ENCODE assay signal across 1 cellular context in the genomic region with DNA sequence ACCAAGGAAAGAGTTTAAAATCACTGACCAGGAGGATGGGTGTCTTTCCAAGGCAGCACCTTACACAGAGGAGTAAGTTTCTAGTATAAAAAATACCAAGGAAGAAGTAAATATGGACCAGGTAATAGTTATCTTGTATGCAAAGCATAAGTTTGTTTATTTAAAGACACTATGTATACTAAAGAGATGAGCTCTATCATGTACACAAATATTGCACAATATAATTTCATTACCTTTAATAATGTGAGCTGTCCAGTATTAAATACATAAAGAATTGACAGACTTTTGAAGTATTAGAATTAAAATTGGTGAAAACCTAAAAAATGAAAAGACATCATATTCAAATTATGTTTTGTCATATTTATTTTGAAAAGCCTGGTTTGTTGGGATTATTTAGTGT.
TF ChIP-seq lines count a peak whose summit lies in the region.

No MANE protein-coding gene starts in this region.

TF ChIP-seq in GM23338, 12 proteins besides CTCF, POLR2A, EP300 and RAD21 (continued from another document):
- TF ChIP-seq, protein P1, sequence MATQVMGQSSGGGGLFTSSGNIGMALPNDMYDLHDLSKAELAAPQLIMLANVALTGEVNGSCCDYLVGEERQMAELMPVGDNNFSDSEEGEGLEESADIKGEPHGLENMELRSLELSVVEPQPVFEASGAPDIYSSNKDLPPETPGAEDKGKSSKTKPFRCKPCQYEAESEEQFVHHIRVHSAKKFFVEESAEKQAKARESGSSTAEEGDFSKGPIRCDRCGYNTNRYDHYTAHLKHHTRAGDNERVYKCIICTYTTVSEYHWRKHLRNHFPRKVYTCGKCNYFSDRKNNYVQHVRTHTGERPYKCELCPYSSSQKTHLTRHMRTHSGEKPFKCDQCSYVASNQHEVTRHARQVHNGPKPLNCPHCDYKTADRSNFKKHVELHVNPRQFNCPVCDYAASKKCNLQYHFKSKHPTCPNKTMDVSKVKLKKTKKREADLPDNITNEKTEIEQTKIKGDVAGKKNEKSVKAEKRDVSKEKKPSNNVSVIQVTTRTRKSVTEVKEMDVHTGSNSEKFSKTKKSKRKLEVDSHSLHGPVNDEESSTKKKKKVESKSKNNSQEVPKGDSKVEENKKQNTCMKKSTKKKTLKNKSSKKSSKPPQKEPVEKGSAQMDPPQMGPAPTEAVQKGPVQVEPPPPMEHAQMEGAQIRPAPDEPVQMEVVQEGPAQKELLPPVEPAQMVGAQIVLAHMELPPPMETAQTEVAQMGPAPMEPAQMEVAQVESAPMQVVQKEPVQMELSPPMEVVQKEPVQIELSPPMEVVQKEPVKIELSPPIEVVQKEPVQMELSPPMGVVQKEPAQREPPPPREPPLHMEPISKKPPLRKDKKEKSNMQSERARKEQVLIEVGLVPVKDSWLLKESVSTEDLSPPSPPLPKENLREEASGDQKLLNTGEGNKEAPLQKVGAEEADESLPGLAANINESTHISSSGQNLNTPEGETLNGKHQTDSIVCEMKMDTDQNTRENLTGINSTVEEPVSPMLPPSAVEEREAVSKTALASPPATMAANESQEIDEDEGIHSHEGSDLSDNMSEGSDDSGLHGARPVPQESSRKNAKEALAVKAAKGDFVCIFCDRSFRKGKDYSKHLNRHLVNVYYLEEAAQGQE (IDR thresholded peaks at IDR 0.05; ENCODE audit: unreplicated experiment): no peak
- no peak for TF ChIP-seq JUNB (IDR thresholded peaks at IDR 0.05; ENCODE audit: unreplicated experiment)
- TF ChIP-seq CREB1 (CRISPR knock-in tag; IDR thresholded peaks at IDR 0.05; ENCODE audit: low read depth): no peak
- no peak for TF ChIP-seq STAT1 (IDR thresholded peaks at IDR 0.05; ENCODE audit: unreplicated experiment)
- no peak for TF ChIP-seq EZH2 (IDR thresholded peaks at IDR 0.05; ENCODE audit: low read depth, unreplicated experiment)
- TF ChIP-seq, protein P2, sequence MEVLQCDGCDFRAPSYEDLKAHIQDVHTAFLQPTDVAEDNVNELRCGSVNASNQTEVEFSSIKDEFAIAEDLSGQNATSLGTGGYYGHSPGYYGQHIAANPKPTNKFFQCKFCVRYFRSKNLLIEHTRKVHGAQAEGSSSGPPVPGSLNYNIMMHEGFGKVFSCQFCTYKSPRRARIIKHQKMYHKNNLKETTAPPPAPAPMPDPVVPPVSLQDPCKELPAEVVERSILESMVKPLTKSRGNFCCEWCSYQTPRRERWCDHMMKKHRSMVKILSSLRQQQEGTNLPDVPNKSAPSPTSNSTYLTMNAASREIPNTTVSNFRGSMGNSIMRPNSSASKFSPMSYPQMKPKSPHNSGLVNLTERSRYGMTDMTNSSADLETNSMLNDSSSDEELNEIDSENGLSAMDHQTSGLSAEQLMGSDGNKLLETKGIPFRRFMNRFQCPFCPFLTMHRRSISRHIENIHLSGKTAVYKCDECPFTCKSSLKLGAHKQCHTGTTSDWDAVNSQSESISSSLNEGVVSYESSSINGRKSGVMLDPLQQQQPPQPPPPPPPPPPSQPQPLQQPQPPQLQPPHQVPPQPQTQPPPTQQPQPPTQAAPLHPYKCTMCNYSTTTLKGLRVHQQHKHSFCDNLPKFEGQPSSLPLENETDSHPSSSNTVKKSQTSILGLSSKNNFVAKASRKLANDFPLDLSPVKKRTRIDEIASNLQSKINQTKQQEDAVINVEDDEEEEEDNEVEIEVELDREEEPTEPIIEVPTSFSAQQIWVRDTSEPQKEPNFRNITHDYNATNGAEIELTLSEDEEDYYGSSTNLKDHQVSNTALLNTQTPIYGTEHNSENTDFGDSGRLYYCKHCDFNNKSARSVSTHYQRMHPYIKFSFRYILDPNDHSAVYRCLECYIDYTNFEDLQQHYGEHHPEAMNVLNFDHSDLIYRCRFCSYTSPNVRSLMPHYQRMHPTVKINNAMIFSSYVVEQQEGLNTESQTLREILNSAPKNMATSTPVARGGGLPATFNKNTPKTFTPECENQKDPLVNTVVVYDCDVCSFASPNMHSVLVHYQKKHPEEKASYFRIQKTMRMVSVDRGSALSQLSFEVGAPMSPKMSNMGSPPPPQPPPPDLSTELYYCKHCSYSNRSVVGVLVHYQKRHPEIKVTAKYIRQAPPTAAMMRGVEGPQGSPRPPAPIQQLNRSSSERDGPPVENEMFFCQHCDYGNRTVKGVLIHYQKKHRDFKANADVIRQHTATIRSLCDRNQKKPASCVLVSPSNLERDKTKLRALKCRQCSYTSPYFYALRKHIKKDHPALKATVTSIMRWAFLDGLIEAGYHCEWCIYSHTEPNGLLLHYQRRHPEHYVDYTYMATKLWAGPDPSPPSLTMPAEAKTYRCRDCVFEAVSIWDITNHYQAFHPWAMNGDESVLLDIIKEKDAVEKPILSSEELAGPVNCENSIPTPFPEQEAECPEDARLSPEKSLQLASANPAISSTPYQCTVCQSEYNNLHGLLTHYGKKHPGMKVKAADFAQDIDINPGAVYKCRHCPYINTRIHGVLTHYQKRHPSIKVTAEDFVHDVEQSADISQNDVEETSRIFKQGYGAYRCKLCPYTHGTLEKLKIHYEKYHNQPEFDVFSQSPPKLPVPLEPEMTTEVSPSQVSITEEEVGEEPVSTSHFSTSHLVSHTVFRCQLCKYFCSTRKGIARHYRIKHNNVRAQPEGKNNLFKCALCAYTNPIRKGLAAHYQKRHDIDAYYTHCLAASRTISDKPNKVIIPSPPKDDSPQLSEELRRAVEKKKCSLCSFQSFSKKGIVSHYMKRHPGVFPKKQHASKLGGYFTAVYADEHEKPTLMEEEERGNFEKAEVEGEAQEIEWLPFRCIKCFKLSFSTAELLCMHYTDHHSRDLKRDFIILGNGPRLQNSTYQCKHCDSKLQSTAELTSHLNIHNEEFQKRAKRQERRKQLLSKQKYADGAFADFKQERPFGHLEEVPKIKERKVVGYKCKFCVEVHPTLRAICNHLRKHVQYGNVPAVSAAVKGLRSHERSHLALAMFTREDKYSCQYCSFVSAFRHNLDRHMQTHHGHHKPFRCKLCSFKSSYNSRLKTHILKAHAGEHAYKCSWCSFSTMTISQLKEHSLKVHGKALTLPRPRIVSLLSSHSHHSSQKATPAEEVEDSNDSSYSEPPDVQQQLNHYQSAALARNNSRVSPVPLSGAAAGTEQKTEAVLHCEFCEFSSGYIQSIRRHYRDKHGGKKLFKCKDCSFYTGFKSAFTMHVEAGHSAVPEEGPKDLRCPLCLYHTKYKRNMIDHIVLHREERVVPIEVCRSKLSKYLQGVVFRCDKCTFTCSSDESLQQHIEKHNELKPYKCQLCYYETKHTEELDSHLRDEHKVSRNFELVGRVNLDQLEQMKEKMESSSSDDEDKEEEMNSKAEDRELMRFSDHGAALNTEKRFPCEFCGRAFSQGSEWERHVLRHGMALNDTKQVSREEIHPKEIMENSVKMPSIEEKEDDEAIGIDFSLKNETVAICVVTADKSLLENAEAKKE (CRISPR knock-in tag; IDR thresholded peaks at IDR 0.05): no peak
TF ChIP-seq in GM23338: peak in this region for 0.
